In the genomic region with DNA sequence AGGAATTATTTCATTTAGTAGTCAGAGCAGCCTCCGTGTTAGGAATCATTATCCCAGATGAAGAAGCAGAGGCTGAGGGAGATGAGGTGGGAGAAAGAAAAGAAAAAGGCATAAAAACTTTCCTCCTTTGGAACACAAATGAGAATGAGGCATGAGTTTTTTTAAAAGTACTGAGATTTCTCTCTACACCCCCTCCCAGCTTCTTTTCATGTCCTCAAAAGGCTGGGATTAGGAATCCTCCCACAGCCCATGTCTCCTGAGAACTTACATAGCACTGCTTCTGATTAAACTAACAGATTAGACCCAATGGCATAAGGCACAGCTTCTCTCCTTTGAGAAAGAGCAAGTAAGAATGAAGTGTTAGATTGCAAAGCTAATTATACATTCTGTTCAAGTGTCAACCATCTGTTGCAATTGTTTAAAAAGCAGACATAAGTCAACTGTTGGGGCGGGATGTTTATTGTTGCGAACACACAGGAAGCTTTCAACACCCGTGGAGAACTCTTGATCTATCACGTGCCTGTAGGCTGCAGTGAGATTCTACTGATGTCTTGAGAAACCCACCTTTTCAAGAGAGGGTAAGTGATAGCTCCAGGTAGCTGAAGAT, we compare ENCODE assay signal across 25 cellular contexts.
A peak's percentile ranks its signal among the peaks of the same experiment; 100 is the strongest.
DNase-seq lines count a peak whose midpoint lies in the region; ATAC-seq and TF ChIP-seq lines count a peak whose summit lies in the region.
"Had no signal": no experiment of that assay in that cellular context is flagged by ENCODE, and none has a peak within 500 bp of the region (broad histone marks: within the 10 kb centered on the region; RNA-seq: fewer than 3 reads in every experiment).

No MANE protein-coding gene starts in this region.

- CTCF ChIA-PET in A673 (lab: Charles Lee), result no interaction called here

- WGBS in mesendoderm (ENCODE audit: extremely low coverage, insufficient coverage, low lambda C conversion rate), result no CpG with 5 or more reads among the region's 5 CpGs
- WGBS in aorta, 2 donors, result 78 to 79% methylated on average over 5 of the region's 5 CpGs
- 29 to 43% methylated on average over 5 of the region's 5 CpGs for WGBS in sigmoid colon, 2 donors

- POLR2A ChIA-PET in A673 (lab: Charles Lee; ENCODE audit: low non-redundant PET), result no interaction called here

- no peak overlapping the region for H4K8ac ChIP-seq in mesendoderm (ENCODE audit: low read depth, low read length)

- in situ Hi-C loops in gastrocnemius medialis (cut with MboI; ENCODE audit: low sequenced_read_pairs in 4 of 4), result no loop called here

- H4K5ac ChIP-seq in mesendoderm (ENCODE audit: low read length), result no peak overlapping the region

- H3K9ac ChIP-seq in mesendoderm (ENCODE audit: low read length), result no peak overlapping the region

- TF ChIP-seq CTCF in A673 (conservative IDR thresholded peaks at IDR 0.05; ENCODE audit: low read depth, low read length) (no peak), sigmoid colon (IDR thresholded peaks at IDR 0.05) (no peak), gastrocnemius medialis (IDR thresholded peaks at IDR 0.05 in 4 of 5, conservative IDR thresholded peaks at IDR 0.05 in 1 of 5) (no peak)

- no peak overlapping the region for H2AK5ac ChIP-seq in mesendoderm (ENCODE audit: low read length)

- H3K4me2 ChIP-seq in mesendoderm (ENCODE audit: low read length), result no peak overlapping the region

- no peak overlapping the region for H2BK15ac ChIP-seq in mesendoderm (replicated peaks; ENCODE audit: low read depth)

- H3K4me3 ChIP-seq in A673 (ENCODE audit: low read depth, low read length, poor library complexity, severe bottlenecking), result no peak overlapping the region
- H3K4me3 ChIP-seq in SJCRH30, result no peak overlapping the region
- H3K4me3 ChIP-seq in mesendoderm (ENCODE audit: low read length), result no peak overlapping the region
- H3K4me3 ChIP-seq in aorta (ENCODE audit: low read length in 2 of 2), result no peak overlapping the region
- no peak overlapping the region for H3K4me3 ChIP-seq in MG63
- no peak overlapping the region for H3K4me3 ChIP-seq in sigmoid colon
- H3K4me3 ChIP-seq in gastrocnemius medialis, result no peak overlapping the region
- H3K4me3 ChIP-seq: dorsolateral prefrontal cortex, spleen, suprapubic skin, uterus had no signal

- no peak overlapping the region for H3K4ac ChIP-seq in mesendoderm (ENCODE audit: low read depth, low read length)

- no peaks in the 10 kb centered on the region for H3K79me2 ChIP-seq in mesendoderm (ENCODE audit: control insufficient read depth, insufficient read depth, low read length)

- H3K56ac ChIP-seq in mesendoderm (ENCODE audit: low read length), result no peak overlapping the region

- H3K9me3 ChIP-seq in A673 (ENCODE audit: low read depth, low read length, poor library complexity, severe bottlenecking), result no peaks in the 10 kb centered on the region
- no peaks in the 10 kb centered on the region for H3K9me3 ChIP-seq in SJCRH30 (replicated peaks)
- no peaks in the 10 kb centered on the region for H3K9me3 ChIP-seq in aorta (ENCODE audit: control insufficient read depth, low read length)
- H3K9me3 ChIP-seq in MG63, result no peaks in the 10 kb centered on the region
- no peaks in the 10 kb centered on the region for H3K9me3 ChIP-seq in sigmoid colon
- no peaks in the 10 kb centered on the region for H3K9me3 ChIP-seq in gastrocnemius medialis
- H3K9me3 ChIP-seq: spleen, suprapubic skin, uterus had no signal

- TF ChIP-seq POLR2A in sigmoid colon (IDR thresholded peaks at IDR 0.05) (no peak), gastrocnemius medialis (IDR thresholded peaks at IDR 0.05) (no peak)

- no peak for ATAC-seq in aorta (ENCODE audit: low FRiP score)
- ATAC-seq in gastrocnemius medialis, result no peak
- ATAC-seq: left cardiac atrium; natural killer cell; stimulated activated effector memory CD8-positive, alpha-beta T cell treated with anti-CD3 and anti-CD28 coated beads, Interleukin-12 subunit alpha, Interleukin-12 subunit beta, amount 100 ng/mL, for 72 hours; WTC11 had no signal

- no peak for TF ChIP-seq EP300 in sigmoid colon (IDR thresholded peaks at IDR 0.05)

- no peak overlapping the region for H3K23ac ChIP-seq in mesendoderm (ENCODE audit: low read length)

- no peak overlapping the region for H2BK120ac ChIP-seq in mesendoderm (ENCODE audit: low read depth, low read length)

- DNase-seq in A673 (ENCODE audit: low spot score) (peak; percentile 35), DMS53 (lab: John Stamatoyannopoulos, UW) (peak; percentile 51), SJCRH30 (peak; percentile 13 to 46), mesendoderm (peak; percentile 65), aorta (no peak), MG63 (no peak), sigmoid colon (no peak), gastrocnemius medialis (no peak)
- DNase-seq: activated CD4-positive, alpha-beta T cell treated with anti-CD3 and anti-CD28 coated beads, Interleukin-2, amount 50 U/mL, for 1 hour; Calu3; dorsolateral prefrontal cortex; left cardiac atrium; natural killer cell; NCI-H1105; NCI-H526 treated with DMSO at 0.1 percent for 48 hours; OCI-M1; retina; spleen; stimulated activated CD4-positive, alpha-beta T cell treated with anti-CD3 and anti-CD28 coated beads, Interleukin-2, amount 100 ng/mL, for 48 hours; T1000; uterus had no signal

- H3K36me3 ChIP-seq in A673 (ENCODE audit: insufficient read depth, low read length, poor library complexity, severe bottlenecking) (no peaks in the 10 kb centered on the region), SJCRH30 (no peaks in the 10 kb centered on the region), mesendoderm (ENCODE audit: control insufficient read depth, insufficient read depth, low read length) (no peaks in the 10 kb centered on the region), aorta (ENCODE audit: control insufficient read depth in 1 of 2, insufficient read depth in 2 of 2, low read length in 1 of 2) (no peaks in the 10 kb centered on the region), MG63 (no peaks in the 10 kb centered on the region), sigmoid colon (no peaks in the 10 kb centered on the region), gastrocnemius medialis (no peaks in the 10 kb centered on the region)
- H3K36me3 ChIP-seq: spleen, suprapubic skin, uterus had no signal

- H3K4me1 ChIP-seq in A673 (ENCODE audit: insufficient read depth, low read length, poor library complexity, severe bottlenecking) (peaks cover 4% of the 10 kb centered on the region), SJCRH30 (peaks cover 9% of the 10 kb centered on the region), mesendoderm (ENCODE audit: control insufficient read depth, low read depth, low read length) (no peaks in the 10 kb centered on the region), aorta (ENCODE audit: control insufficient read depth in 1 of 2, insufficient read depth in 2 of 2, low read length in 2 of 2) (no peaks in the 10 kb centered on the region), sigmoid colon (peaks cover 0 to 10% (median 0%) of the 10 kb centered on the region in 4 donors), gastrocnemius medialis (no peaks in the 10 kb centered on the region)
- H3K4me1 ChIP-seq: spleen, uterus had no signal

- H3K79me1 ChIP-seq in mesendoderm (ENCODE audit: low read length), result no peaks in the 10 kb centered on the region

- intact Hi-C loops in A673 (cut with micrococcal nuclease; ENCODE audit: unreplicated experiment), result loop anchor here (10.0 kb wide), 1 partner anchor 48 kb away; no protein-coding TSS in a partner anchor
- intact Hi-C loops in aorta (cut with DNase I), result no loop called here
- intact Hi-C loops in sigmoid colon (cut with DNase I), result no loop called here
- intact Hi-C loops in gastrocnemius medialis (cut with DNase I; ENCODE audit: low total_unique reads), result no loop called here

- no peak overlapping the region for H3K27ac ChIP-seq in A673 (ENCODE audit: low read depth, low read length, poor library complexity, severe bottlenecking)
- no peak overlapping the region for H3K27ac ChIP-seq in SJCRH30
- H3K27ac ChIP-seq in mesendoderm (ENCODE audit: low read depth, low read length), result no peak overlapping the region
- H3K27ac ChIP-seq in aorta (ENCODE audit: low read depth in 1 of 2, low read length in 2 of 2), result no peak overlapping the region
- no peak overlapping the region for H3K27ac ChIP-seq in sigmoid colon
- H3K27ac ChIP-seq in gastrocnemius medialis, result no peak overlapping the region
- H3K27ac ChIP-seq: C4-2B, dorsolateral prefrontal cortex, spleen, suprapubic skin, uterus had no signal

- no TSS peak for BruUV-seq in A673 (replicated peaks; lab: Mats Ljungman, UMichigan)

- H3K27me3 ChIP-seq in A673 (replicated peaks; ENCODE audit: insufficient read depth, low read depth, low read length, poor library complexity) (no peaks in the 10 kb centered on the region), SJCRH30 (no peaks in the 10 kb centered on the region), mesendoderm (ENCODE audit: insufficient read depth, low read length, poor library complexity) (no peaks in the 10 kb centered on the region), aorta (ENCODE audit: control insufficient read depth in 1 of 2, insufficient read depth in 2 of 2, low read length in 1 of 2) (peaks cover 0 to 2% of the 10 kb centered on the region in 2 donors), MG63 (no peaks in the 10 kb centered on the region), sigmoid colon (no peaks in the 10 kb centered on the region), gastrocnemius medialis (no peaks in the 10 kb centered on the region)
- H3K27me3 ChIP-seq: spleen, suprapubic skin, uterus had no signal

- H3K18ac ChIP-seq in mesendoderm (ENCODE audit: low read length), result no peak overlapping the region

- H2BK5ac ChIP-seq in mesendoderm (ENCODE audit: low read length), result no peak overlapping the region

Comparison
In these comparisons a context has a peak if more than half of its experiments do, and no peak if none do; other contexts are left out.
1. DNase-seq: peak in A673 (single experiment), DMS53 (single experiment), SJCRH30 (2 of 2) and mesendoderm (single experiment); none in aorta (0 of 2), MG63 (single experiment), sigmoid colon (single experiment) and gastrocnemius medialis (0 of 2).